In the genomic region with DNA sequence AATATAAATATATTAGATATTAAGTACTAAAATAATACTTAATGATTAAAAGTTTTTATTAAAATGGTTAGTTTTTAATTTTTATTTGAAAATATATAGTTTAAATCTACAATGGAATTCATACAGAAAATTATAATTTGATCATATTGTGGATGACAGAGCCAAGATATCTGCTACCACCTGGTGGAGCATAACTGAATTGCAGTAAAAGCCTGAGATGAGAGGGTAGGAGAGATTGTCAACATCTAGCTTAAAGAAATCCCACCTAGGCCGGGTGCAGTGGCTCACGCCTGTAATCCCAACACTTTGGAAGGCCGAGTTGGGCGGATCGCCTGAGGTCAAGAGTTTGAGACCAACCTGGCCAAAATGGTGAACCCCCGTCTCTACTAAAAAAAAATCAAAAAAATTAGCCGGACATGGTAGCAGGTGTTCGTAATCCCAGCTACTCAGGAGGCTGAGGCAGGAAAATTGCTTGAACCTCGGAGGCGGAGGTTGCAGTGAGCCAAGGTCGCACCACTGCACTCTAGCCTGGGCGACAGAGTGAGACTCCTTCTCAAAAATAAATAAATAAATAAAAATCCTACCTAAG, we compare ENCODE assay signal across 8 cellular contexts. TPM values are rescaled to one million over a fixed set of nuclear protein-coding genes. Genes with fewer than 3 reads are reported as not detected.
DNase-seq lines count a peak whose midpoint lies in the region; ATAC-seq, FAIRE-seq and TF ChIP-seq lines count a peak whose summit lies in the region.

No MANE protein-coding gene starts in this region.

- WGBS in K562 (ENCODE audit: insufficient coverage, low coverage, missing lambda C conversion rate) = 20% methylated on average over 3 of the region's 12 CpGs
- no CpG with 5 or more reads among the region's 12 CpGs for WGBS in mesendoderm (ENCODE audit: extremely low coverage, insufficient coverage, low lambda C conversion rate)

- no peak overlapping the region for H2BK5ac ChIP-seq in mesendoderm (ENCODE audit: low read length)

- no peak overlapping the region for H3K4me3 ChIP-seq in K562
- no peak overlapping the region for H3K4me3 ChIP-seq in mesendoderm (ENCODE audit: low read length)

- peak; percentile 5 to 13 for DNase-seq in activated CD8-positive, alpha-beta memory T cell treated with anti-CD3 and anti-CD28 coated beads for 4 hours (ENCODE audit: low read depth in 2 of 2)
- no peak for DNase-seq in activated CD8-positive, alpha-beta memory T cell treated with anti-CD3 and anti-CD28 coated beads for 24 hours
- DNase-seq in NCI-H82 treated with DMSO at 0.1 percent for 48 hours (lab: John Stamatoyannopoulos, UW; ENCODE audit: unreplicated experiment) = peak; percentile 6
- peak; percentile 26 to 46 (median 30) for DNase-seq in K562 (ENCODE audit: extremely low read depth in 1 of 4, low spot score in 3 of 4)
- peak; percentile 54 for DNase-seq in mesendoderm
- no peak for DNase-seq in NCI-H2029 (lab: John Stamatoyannopoulos, UW)

- no peak overlapping the region for H3K9ac ChIP-seq in K562 (ENCODE audit: insufficient read depth in 1 of 2, low read depth in 2 of 2, low read length in 2 of 2)
- no peak overlapping the region for H3K9ac ChIP-seq in mesendoderm (ENCODE audit: low read length)

- H3K9me3 ChIP-seq in K562 (replicated peaks; ENCODE audit: control insufficient read depth, insufficient read depth, low read depth, low read length) = no peaks in the 10 kb centered on the region

- no peak for TF ChIP-seq EP300 in K562 (IDR thresholded peaks at IDR 0.05; ENCODE audit: low read length)

- POLR2A ChIA-PET in K562 (lab: Yijun Ruan, JAX) = interaction anchor here (1.9 kb wide), 1 partner anchor 13 kb away, joined by 5 read pairs; no protein-coding TSS in a partner anchor

- no peaks in the 10 kb centered on the region for H3K36me3 ChIP-seq in K562 (ENCODE audit: control insufficient read depth, insufficient read depth, low read length)
- no peaks in the 10 kb centered on the region for H3K36me3 ChIP-seq in mesendoderm (ENCODE audit: control insufficient read depth, insufficient read depth, low read length)

- no TSS peak for BruUV-seq in K562 (replicated peaks; lab: Mats Ljungman, UMichigan)

- intact Hi-C loops in K562 (cut with micrococcal nuclease) = loop anchor here (1.0 kb wide), 2 partner anchors 199 to 754 kb away; no protein-coding TSS in a partner anchor

- H2AFZ ChIP-seq in K562 (ENCODE audit: low read depth, low read length) = no peak overlapping the region

- H3K27ac ChIP-seq in K562 (ENCODE audit: extremely low read depth, low read depth, low read length) (no peak overlapping the region), mesendoderm (ENCODE audit: low read depth, low read length) (no peak overlapping the region)

- H3K4ac ChIP-seq in mesendoderm (ENCODE audit: low read depth, low read length) = no peak overlapping the region

- TF ChIP-seq CTCF in K562 (IDR thresholded peaks at IDR 0.05 in 2 of 3, conservative IDR thresholded peaks at IDR 0.05 in 1 of 3; ENCODE audit: insufficient read depth in 2 of 3, low read depth in 1 of 3, low read length in 3 of 3) = peak; percentile 44 to 64 (median 46); a peak in 3 of 6 replicates

- TF ChIP-seq RAD21 in K562 (CRISPR knock-in tag; conservative IDR thresholded peaks at IDR 0.05 in 1 of 2, IDR thresholded peaks at IDR 0.05 in 1 of 2) = peak; percentile 49 to 69

- no peaks in the 10 kb centered on the region for H3K9me1 ChIP-seq in K562 (ENCODE audit: control insufficient read depth, insufficient read depth, low read length)

- no peak overlapping the region for H4K5ac ChIP-seq in mesendoderm (ENCODE audit: low read length)

- CTCF ChIA-PET in K562 (lab: Yijun Ruan, JAX; ENCODE audit: low intra/inter-chr PET ratio) = interaction anchor here (0.9 kb wide), 1 partner anchor 753 kb away, joined by 4 read pairs; no protein-coding TSS in a partner anchor

- H2AK5ac ChIP-seq in mesendoderm (ENCODE audit: low read length) = no peak overlapping the region

- H3K4me2 ChIP-seq in K562 (ENCODE audit: insufficient read depth, low read length) = no peak overlapping the region
- no peak overlapping the region for H3K4me2 ChIP-seq in mesendoderm (ENCODE audit: low read length)

- H4K8ac ChIP-seq in mesendoderm (ENCODE audit: low read depth, low read length) = no peak overlapping the region

- no peaks in the 10 kb centered on the region for H3K27me3 ChIP-seq in K562 (ENCODE audit: control insufficient read depth in 2 of 2, insufficient read depth in 2 of 2, low read length in 2 of 2)
- H3K27me3 ChIP-seq in mesendoderm (ENCODE audit: insufficient read depth, low read length, poor library complexity) = no peaks in the 10 kb centered on the region

- in situ Hi-C loops in K562 (cut with MboI) = no loop called here

- H3K4me1 ChIP-seq in K562 (replicated peaks in 1 of 2; ENCODE audit: control insufficient read depth in 2 of 2, insufficient read depth in 2 of 2, low read length in 2 of 2) (no peaks in the 10 kb centered on the region), mesendoderm (ENCODE audit: control insufficient read depth, low read depth, low read length) (no peaks in the 10 kb centered on the region)

- TF ChIP-seq POLR2A in K562 (conservative IDR thresholded peaks at IDR 0.05) = no peak

- no peak overlapping the region for H3K23ac ChIP-seq in mesendoderm (ENCODE audit: low read length)

- H3K56ac ChIP-seq in mesendoderm (ENCODE audit: low read length) = no peak overlapping the region

- H3K79me2 ChIP-seq in K562 (ENCODE audit: control insufficient read depth, insufficient read depth, low read length) = no peaks in the 10 kb centered on the region
- H3K79me2 ChIP-seq in mesendoderm (ENCODE audit: control insufficient read depth, insufficient read depth, low read length) = no peaks in the 10 kb centered on the region

- H3K79me1 ChIP-seq in mesendoderm (ENCODE audit: low read length) = no peaks in the 10 kb centered on the region

- H3K18ac ChIP-seq in mesendoderm (ENCODE audit: low read length) = no peak overlapping the region

- ATAC-seq in K562 (no peak), HG03457 (IDR thresholded peaks at IDR 0.05; ENCODE audit: unreplicated experiment) (no peak), GM19467 (IDR thresholded peaks at IDR 0.05; ENCODE audit: unreplicated experiment) (no peak)

- no peaks in the 10 kb centered on the region for H4K20me1 ChIP-seq in K562 (replicated peaks; ENCODE audit: control insufficient read depth, insufficient read depth, low read length)

- peak; percentile 51 for FAIRE-seq in K562 (lab: Jason Lieb, UNC)

- no peak overlapping the region for H2BK120ac ChIP-seq in mesendoderm (ENCODE audit: low read depth, low read length)

- H2BK15ac ChIP-seq in mesendoderm (replicated peaks; ENCODE audit: low read depth) = no peak overlapping the region

TF ChIP-seq in K562, 482 proteins besides CTCF, POLR2A, EP300 and RAD21 (continues in another document):
- no peak for TF ChIP-seq HMG20B (CRISPR knock-in tag; IDR thresholded peaks at IDR 0.05)
- no peak for TF ChIP-seq ETV6 (IDR thresholded peaks at IDR 0.05; ENCODE audit: borderline replicate concordance in 1 of 2, low read depth in 2 of 2, low read length in 1 of 2)
- TF ChIP-seq ETV6 (CRISPR knock-in tag; IDR thresholded peaks at IDR 0.05; ENCODE audit: borderline replicate concordance) = no peak
- 0 out of 2 replicates have a peak, but pooled peaks have one; percentile 32 for TF ChIP-seq ARID3A (IDR thresholded peaks at IDR 0.05; ENCODE audit: borderline replicate concordance, low read depth, low read length)

RNA-seq across cellular contexts. Expression of gene CSTA, which starts 25.1 kb away (rescaled TPM):
- not detected in 2 replicates for total RNA-seq in K562 (2011; cell fraction: chromatin; rRNA removed; ENCODE audit: low replicate concordance)
- total RNA-seq in K562 (2011; cell fraction: nucleolus; rRNA removed) = not detected in 2 replicates
- total RNA-seq in K562 (2011; cell fraction: nucleoplasm; rRNA removed) = not detected in 2 replicates
- total RNA-seq in K562 (2014; rRNA removed) (0.68 and 0.73 TPM in 2 replicates), K562 (2014; rRNA removed; fragmentation: Illumina TruSeq; extraction: Trizol) (1.5 and 2.0 TPM in 2 replicates), K562 (2015; rRNA removed; fragmentation: Illumina TruSeq; extraction: Trizol) (3.1 and 3.7 TPM in 2 replicates), K562 (2021) (0.44 and 1.0 TPM in 2 replicates)
- polyA plus RNA-seq in K562 (2011; rRNA removed) (0.11 TPM in 2 replicates), K562 (2014; fragmentation: Illumina TruSeq; extraction: Trizol) (1.2 and 1.3 TPM in 2 replicates), K562 (2014; fragmentation: Nextera tagmentation; extraction: Ambion mirVana) (1 to 10 TPM in 1 of 2 experiments, under 1 TPM in 1; 0.78 to 1.1 TPM), K562 (2014; rRNA removed) (0.94 and 2.3 TPM in 2 replicates)
- polyA plus RNA-seq in K562 (2011; cell fraction: cytosol; rRNA removed) = not detected in 2 replicates
- polyA plus RNA-seq in K562 (2011; cell fraction: nucleus; rRNA removed) = not detected in 2 replicates
- 1.2 and 26.8 TPM in 2 replicates for polyA plus RNA-seq in K562 (2012)
- polyA minus RNA-seq in K562 (2011; rRNA and poly(A)+ RNA removed) = not detected in 2 replicates
- not detected in 2 replicates for polyA minus RNA-seq in K562 (2011; cell fraction: cytosol; rRNA and poly(A)+ RNA removed)
- polyA minus RNA-seq in K562 (2011; cell fraction: nucleus; rRNA and poly(A)+ RNA removed) = not detected in 2 replicates
- 0.55 TPM for polyA plus RNA-seq in mesendoderm (2013, experiment 1 of 2)
- polyA plus RNA-seq in mesendoderm (2013, experiment 2 of 2) = 0.48 TPM

Comparison
In these comparisons a context has a peak if more than half of its experiments do, and no peak if none do; other contexts are left out.
1. DNase-seq: peak in activated CD8-positive, alpha-beta memory T cell treated with anti-CD3 and anti-CD28 coated beads for 4 hours (2 of 2), NCI-H82 treated with DMSO at 0.1 percent for 48 hours (single experiment), K562 (4 of 4) and mesendoderm (single experiment); none in activated CD8-positive, alpha-beta memory T cell treated with anti-CD3 and anti-CD28 coated beads for 24 hours (single experiment) and NCI-H2029 (single experiment).